In genomic region chr3:149999421-149999820, GRCh38 we compare ENCODE assay signal across 21 cellular contexts.
"Had no signal": no experiment of that assay in that cellular context is flagged by ENCODE, and none has a peak within 500 bp of the region (broad histone marks: within the 10 kb centered on the region; RNA-seq: fewer than 3 reads in every experiment).

No MANE protein-coding gene starts in this region.

- ATAC-seq: left ventricle myocardium superior; lower lobe of right lung; natural killer cell treated with Interleukin-12 subunit alpha and Interleukin-12 subunit beta and Interleukin-15 and Interleukin-18, amount 100 ng/mL, for 72 hours; right lobe of liver had no signal

- H3K79me2 ChIP-seq: parathyroid adenoma had no signal

- H3K4me3 ChIP-seq: dorsolateral prefrontal cortex, lower lobe of right lung, right lobe of liver, smooth muscle cell, stomach, thyroid gland, vagina had no signal

- H3K4me1 ChIP-seq: lower lobe of right lung, parathyroid adenoma, right lobe of liver, stomach, vagina had no signal

- H2AFZ ChIP-seq: parathyroid adenoma had no signal

- H3K27me3 ChIP-seq: dorsolateral prefrontal cortex, right lobe of liver, stomach, thyroid gland, vagina had no signal

- H3K9ac ChIP-seq: parathyroid adenoma had no signal

- H3K36me3 ChIP-seq: lower lobe of right lung, right lobe of liver, stomach, thyroid gland, vagina had no signal

- H3K9me3 ChIP-seq: right lobe of liver, thyroid gland, vagina had no signal

- H3K4me2 ChIP-seq: smooth muscle cell had no signal

- DNase-seq: dorsolateral prefrontal cortex; effector CD4-positive, alpha-beta T cell; hypothalamus; immature natural killer cell; islet precursor cell; left ventricle myocardium superior; lower lobe of right lung; naive B cell; right lobe of liver; stimulated activated CD4-positive, alpha-beta T cell treated with anti-CD3 and anti-CD28 coated beads, Interleukin-12 subunit alpha, Interleukin-12 subunit beta, amount 100 ng/mL, for 4 hours; stimulated activated CD4-positive, alpha-beta T cell treated with anti-CD3 and anti-CD28 coated beads, Interleukin-1b, Interleukin-23, amount 100 ng/mL, for 48 hours; stimulated activated CD4-positive, alpha-beta T cell treated with anti-CD3 and anti-CD28 coated beads, Interleukin-4, amount 100 ng/mL, for 1 hour; stimulated activated CD8-positive, alpha-beta memory T cell treated with anti-CD3 and anti-CD28 coated beads, Interleukin-4, amount 100 ng/mL, for 48 hours; stimulated activated naive CD4-positive, alpha-beta T cell treated with Interleukin-2 at 50 U/mL for 16 hours; stomach; thyroid gland; trophoblast cell had no signal

- H3K27ac ChIP-seq: dorsolateral prefrontal cortex, lower lobe of right lung, parathyroid adenoma, right lobe of liver, stomach, thyroid gland, vagina had no signal
